In genomic region chr12:14365294-14366210, GRCh38 we compare ENCODE assay signal across 1 cellular context.
TF ChIP-seq lines count a peak whose summit lies in the region.

A gene with protein sequence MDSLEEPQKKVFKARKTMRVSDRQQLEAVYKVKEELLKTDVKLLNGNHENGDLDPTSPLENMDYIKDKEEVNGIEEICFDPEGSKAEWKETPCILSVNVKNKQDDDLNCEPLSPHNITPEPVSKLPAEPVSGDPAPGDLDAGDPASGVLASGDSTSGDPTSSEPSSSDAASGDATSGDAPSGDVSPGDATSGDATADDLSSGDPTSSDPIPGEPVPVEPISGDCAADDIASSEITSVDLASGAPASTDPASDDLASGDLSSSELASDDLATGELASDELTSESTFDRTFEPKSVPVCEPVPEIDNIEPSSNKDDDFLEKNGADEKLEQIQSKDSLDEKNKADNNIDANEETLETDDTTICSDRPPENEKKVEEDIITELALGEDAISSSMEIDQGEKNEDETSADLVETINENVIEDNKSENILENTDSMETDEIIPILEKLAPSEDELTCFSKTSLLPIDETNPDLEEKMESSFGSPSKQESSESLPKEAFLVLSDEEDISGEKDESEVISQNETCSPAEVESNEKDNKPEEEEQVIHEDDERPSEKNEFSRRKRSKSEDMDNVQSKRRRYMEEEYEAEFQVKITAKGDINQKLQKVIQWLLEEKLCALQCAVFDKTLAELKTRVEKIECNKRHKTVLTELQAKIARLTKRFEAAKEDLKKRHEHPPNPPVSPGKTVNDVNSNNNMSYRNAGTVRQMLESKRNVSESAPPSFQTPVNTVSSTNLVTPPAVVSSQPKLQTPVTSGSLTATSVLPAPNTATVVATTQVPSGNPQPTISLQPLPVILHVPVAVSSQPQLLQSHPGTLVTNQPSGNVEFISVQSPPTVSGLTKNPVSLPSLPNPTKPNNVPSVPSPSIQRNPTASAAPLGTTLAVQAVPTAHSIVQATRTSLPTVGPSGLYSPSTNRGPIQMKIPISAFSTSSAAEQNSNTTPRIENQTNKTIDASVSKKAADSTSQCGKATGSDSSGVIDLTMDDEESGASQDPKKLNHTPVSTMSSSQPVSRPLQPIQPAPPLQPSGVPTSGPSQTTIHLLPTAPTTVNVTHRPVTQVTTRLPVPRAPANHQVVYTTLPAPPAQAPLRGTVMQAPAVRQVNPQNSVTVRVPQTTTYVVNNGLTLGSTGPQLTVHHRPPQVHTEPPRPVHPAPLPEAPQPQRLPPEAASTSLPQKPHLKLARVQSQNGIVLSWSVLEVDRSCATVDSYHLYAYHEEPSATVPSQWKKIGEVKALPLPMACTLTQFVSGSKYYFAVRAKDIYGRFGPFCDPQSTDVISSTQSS (plus strand): TSS chr12:14365682. CDS start chr12:14423916, 58,234 bp downstream.

TF ChIP-seq in GM12878, 131 proteins besides CTCF, POLR2A, EP300 and RAD21 (continued from another document and continues in another):
- TF ChIP-seq, protein P1, sequence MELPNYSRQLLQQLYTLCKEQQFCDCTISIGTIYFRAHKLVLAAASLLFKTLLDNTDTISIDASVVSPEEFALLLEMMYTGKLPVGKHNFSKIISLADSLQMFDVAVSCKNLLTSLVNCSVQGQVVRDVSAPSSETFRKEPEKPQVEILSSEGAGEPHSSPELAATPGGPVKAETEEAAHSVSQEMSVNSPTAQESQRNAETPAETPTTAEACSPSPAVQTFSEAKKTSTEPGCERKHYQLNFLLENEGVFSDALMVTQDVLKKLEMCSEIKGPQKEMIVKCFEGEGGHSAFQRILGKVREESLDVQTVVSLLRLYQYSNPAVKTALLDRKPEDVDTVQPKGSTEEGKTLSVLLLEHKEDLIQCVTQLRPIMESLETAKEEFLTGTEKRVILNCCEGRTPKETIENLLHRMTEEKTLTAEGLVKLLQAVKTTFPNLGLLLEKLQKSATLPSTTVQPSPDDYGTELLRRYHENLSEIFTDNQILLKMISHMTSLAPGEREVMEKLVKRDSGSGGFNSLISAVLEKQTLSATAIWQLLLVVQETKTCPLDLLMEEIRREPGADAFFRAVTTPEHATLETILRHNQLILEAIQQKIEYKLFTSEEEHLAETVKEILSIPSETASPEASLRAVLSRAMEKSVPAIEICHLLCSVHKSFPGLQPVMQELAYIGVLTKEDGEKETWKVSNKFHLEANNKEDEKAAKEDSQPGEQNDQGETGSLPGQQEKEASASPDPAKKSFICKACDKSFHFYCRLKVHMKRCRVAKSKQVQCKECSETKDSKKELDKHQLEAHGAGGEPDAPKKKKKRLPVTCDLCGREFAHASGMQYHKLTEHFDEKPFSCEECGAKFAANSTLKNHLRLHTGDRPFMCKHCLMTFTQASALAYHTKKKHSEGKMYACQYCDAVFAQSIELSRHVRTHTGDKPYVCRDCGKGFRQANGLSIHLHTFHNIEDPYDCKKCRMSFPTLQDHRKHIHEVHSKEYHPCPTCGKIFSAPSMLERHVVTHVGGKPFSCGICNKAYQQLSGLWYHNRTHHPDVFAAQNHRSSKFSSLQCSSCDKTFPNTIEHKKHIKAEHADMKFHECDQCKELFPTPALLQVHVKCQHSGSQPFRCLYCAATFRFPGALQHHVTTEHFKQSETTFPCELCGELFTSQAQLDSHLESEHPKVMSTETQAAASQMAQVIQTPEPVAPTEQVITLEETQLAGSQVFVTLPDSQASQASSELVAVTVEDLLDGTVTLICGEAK (IDR thresholded peaks at IDR 0.05; ENCODE audit: borderline replicate concordance) = no peak
- no peak for TF ChIP-seq IRF3 (IDR thresholded peaks at IDR 0.05)
- TF ChIP-seq IRF4 (IDR thresholded peaks at IDR 0.05; ENCODE audit: low read depth, low read length) = no peak
- peak; percentile 47 for TF ChIP-seq CREM (IDR thresholded peaks at IDR 0.05; ENCODE audit: low read depth)
- no peak for TF ChIP-seq SUZ12 (IDR thresholded peaks at IDR 0.05; ENCODE audit: unreplicated experiment)
- TF ChIP-seq BHLHE40 (IDR thresholded peaks at IDR 0.05; ENCODE audit: borderline replicate concordance in 1 of 2, low read depth in 2 of 2, low read length in 1 of 2) = peak; percentile 95 to 98
- TF ChIP-seq STAT3 (IDR thresholded peaks at IDR 0.05; ENCODE audit: low read depth, low read length) = no peak
- TF ChIP-seq ESRRA (IDR thresholded peaks at IDR 0.05; ENCODE audit: low read length) = no peak
- no peak for TF ChIP-seq NFXL1 (IDR thresholded peaks at IDR 0.05; ENCODE audit: borderline replicate concordance)
- TF ChIP-seq EZH2 (IDR thresholded peaks at IDR 0.05; ENCODE audit: borderline replicate concordance, control insufficient read depth, low read depth, low read length) = no peak
- TF ChIP-seq, protein P2, sequence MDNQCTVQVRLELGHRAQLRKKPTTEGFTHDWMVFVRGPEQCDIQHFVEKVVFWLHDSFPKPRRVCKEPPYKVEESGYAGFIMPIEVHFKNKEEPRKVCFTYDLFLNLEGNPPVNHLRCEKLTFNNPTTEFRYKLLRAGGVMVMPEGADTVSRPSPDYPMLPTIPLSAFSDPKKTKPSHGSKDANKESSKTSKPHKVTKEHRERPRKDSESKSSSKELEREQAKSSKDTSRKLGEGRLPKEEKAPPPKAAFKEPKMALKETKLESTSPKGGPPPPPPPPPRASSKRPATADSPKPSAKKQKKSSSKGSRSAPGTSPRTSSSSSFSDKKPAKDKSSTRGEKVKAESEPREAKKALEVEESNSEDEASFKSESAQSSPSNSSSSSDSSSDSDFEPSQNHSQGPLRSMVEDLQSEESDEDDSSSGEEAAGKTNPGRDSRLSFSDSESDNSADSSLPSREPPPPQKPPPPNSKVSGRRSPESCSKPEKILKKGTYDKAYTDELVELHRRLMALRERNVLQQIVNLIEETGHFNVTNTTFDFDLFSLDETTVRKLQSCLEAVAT (IDR thresholded peaks at IDR 0.05) = peak; percentile 84; the same call in 1 of the 2 replicates
- 0 out of 2 replicates have a peak, but pooled peaks have one; percentile 54 for TF ChIP-seq MYB (IDR thresholded peaks at IDR 0.05; ENCODE audit: borderline replicate concordance, low read depth, low read length)
- peak in 1 of 2 experiments; percentile 6; a peak in 1 of 4 replicates for TF ChIP-seq CEBPB (IDR thresholded peaks at IDR 0.05; ENCODE audit: borderline replicate concordance in 1 of 2, low read depth in 2 of 2, low read length in 2 of 2)
- TF ChIP-seq IRF5 (IDR thresholded peaks at IDR 0.05; ENCODE audit: borderline replicate concordance) = peak; percentile 53; the same call in 1 of the 2 replicates
- TF ChIP-seq ASH2L (IDR thresholded peaks at IDR 0.05; ENCODE audit: borderline replicate concordance, low read depth) = 0 out of 2 replicates have a peak, but pooled peaks have one; percentile 51
- no peak for TF ChIP-seq SUPT20H (IDR thresholded peaks at IDR 0.05; ENCODE audit: borderline replicate concordance, control insufficient read depth, low read depth, low read length)
- TF ChIP-seq MXI1 (IDR thresholded peaks at IDR 0.05; ENCODE audit: low read depth, low read length) = peak; percentile 65
- TF ChIP-seq, protein P3, sequence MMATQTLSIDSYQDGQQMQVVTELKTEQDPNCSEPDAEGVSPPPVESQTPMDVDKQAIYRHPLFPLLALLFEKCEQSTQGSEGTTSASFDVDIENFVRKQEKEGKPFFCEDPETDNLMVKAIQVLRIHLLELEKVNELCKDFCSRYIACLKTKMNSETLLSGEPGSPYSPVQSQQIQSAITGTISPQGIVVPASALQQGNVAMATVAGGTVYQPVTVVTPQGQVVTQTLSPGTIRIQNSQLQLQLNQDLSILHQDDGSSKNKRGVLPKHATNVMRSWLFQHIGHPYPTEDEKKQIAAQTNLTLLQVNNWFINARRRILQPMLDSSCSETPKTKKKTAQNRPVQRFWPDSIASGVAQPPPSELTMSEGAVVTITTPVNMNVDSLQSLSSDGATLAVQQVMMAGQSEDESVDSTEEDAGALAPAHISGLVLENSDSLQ (IDR thresholded peaks at IDR 0.05) = peak; percentile 81
- no peak for TF ChIP-seq GABPA (IDR thresholded peaks at IDR 0.05; ENCODE audit: low read depth)
- peak; percentile 68 for TF ChIP-seq EED (IDR thresholded peaks at IDR 0.05; ENCODE audit: low read depth)
- no peak for TF ChIP-seq BCL3 (IDR thresholded peaks at IDR 0.05; ENCODE audit: borderline replicate concordance, insufficient read depth, low read depth, low read length, poor library complexity, severe bottlenecking)
- TF ChIP-seq, protein P4, sequence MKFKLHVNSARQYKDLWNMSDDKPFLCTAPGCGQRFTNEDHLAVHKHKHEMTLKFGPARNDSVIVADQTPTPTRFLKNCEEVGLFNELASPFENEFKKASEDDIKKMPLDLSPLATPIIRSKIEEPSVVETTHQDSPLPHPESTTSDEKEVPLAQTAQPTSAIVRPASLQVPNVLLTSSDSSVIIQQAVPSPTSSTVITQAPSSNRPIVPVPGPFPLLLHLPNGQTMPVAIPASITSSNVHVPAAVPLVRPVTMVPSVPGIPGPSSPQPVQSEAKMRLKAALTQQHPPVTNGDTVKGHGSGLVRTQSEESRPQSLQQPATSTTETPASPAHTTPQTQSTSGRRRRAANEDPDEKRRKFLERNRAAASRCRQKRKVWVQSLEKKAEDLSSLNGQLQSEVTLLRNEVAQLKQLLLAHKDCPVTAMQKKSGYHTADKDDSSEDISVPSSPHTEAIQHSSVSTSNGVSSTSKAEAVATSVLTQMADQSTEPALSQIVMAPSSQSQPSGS (IDR thresholded peaks at IDR 0.05; ENCODE audit: low read length) = no peak; the same call in 1 of the 2 replicates
- TF ChIP-seq CHD1 (IDR thresholded peaks at IDR 0.05; ENCODE audit: low read depth, low read length) = no peak
- TF ChIP-seq NR2F1 (conservative IDR thresholded peaks at IDR 0.05) = peak; percentile 50; the same call in 1 of the 2 replicates
- peak; percentile 75 for TF ChIP-seq IKZF1 (conservative IDR thresholded peaks at IDR 0.05)
- TF ChIP-seq WRNIP1 (IDR thresholded peaks at IDR 0.05; ENCODE audit: borderline replicate concordance, low read depth, low read length) = no peak
- no peak for TF ChIP-seq PAX8 (IDR thresholded peaks at IDR 0.05)
- TF ChIP-seq, protein P5, sequence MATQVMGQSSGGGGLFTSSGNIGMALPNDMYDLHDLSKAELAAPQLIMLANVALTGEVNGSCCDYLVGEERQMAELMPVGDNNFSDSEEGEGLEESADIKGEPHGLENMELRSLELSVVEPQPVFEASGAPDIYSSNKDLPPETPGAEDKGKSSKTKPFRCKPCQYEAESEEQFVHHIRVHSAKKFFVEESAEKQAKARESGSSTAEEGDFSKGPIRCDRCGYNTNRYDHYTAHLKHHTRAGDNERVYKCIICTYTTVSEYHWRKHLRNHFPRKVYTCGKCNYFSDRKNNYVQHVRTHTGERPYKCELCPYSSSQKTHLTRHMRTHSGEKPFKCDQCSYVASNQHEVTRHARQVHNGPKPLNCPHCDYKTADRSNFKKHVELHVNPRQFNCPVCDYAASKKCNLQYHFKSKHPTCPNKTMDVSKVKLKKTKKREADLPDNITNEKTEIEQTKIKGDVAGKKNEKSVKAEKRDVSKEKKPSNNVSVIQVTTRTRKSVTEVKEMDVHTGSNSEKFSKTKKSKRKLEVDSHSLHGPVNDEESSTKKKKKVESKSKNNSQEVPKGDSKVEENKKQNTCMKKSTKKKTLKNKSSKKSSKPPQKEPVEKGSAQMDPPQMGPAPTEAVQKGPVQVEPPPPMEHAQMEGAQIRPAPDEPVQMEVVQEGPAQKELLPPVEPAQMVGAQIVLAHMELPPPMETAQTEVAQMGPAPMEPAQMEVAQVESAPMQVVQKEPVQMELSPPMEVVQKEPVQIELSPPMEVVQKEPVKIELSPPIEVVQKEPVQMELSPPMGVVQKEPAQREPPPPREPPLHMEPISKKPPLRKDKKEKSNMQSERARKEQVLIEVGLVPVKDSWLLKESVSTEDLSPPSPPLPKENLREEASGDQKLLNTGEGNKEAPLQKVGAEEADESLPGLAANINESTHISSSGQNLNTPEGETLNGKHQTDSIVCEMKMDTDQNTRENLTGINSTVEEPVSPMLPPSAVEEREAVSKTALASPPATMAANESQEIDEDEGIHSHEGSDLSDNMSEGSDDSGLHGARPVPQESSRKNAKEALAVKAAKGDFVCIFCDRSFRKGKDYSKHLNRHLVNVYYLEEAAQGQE (IDR thresholded peaks at IDR 0.05; ENCODE audit: low read depth, low read length) = no peak
- TF ChIP-seq POLR2AphosphoS5 (IDR thresholded peaks at IDR 0.05; ENCODE audit: low read length) = peak; percentile 93
- TF ChIP-seq TAF1 (IDR thresholded peaks at IDR 0.05; ENCODE audit: borderline replicate concordance, low read depth, low read length) = peak; percentile 75
- no peak; the same call in 1 of the 2 replicates for TF ChIP-seq TBL1XR1 (IDR thresholded peaks at IDR 0.05; ENCODE audit: low read depth, low read length)
- peak; percentile 57 for TF ChIP-seq MEF2B (IDR thresholded peaks at IDR 0.05; ENCODE audit: partially characterized antibody, poor library complexity, severe bottlenecking)
- no peak for TF ChIP-seq CBX3 (IDR thresholded peaks at IDR 0.05; ENCODE audit: borderline replicate concordance, low read depth)
